ENCODE assay signal across 20 cellular contexts in genomic region chr1:184326278-184326677, GRCh38.
"Had no signal": no experiment of that assay in that cellular context is flagged by ENCODE, and none has a peak within 500 bp of the region (broad histone marks: within the 10 kb centered on the region; RNA-seq: fewer than 3 reads in every experiment).

No MANE protein-coding gene starts in this region.

- H3K27ac ChIP-seq: adrenal gland, epithelial cell of prostate, left ventricle myocardium inferior, neutrophil, ovary, prostate gland, spleen, tibial artery had no signal

- H3K27me3 ChIP-seq: adrenal gland, neutrophil, ovary, tibial artery had no signal

- H3K36me3 ChIP-seq: adrenal gland, left ventricle myocardium inferior, neutrophil, ovary, prostate gland, spleen, tibial artery had no signal

- ATAC-seq: activated T-cell treated with anti-CD3 and anti-CD28 coated beads, Interleukin-2, amount 50 U/mL, for 4 hours; stimulated activated effector memory CD8-positive, alpha-beta T cell treated with anti-CD3 and anti-CD28 coated beads, Interleukin-12 subunit alpha, Interleukin-12 subunit beta, amount 100 ng/mL, for 72 hours; stimulated activated naive CD8-positive, alpha-beta T cell treated with anti-CD3 and anti-CD28 coated beads, Interleukin-15, amount 100 ng/mL, for 72 hours; WTC11 had no signal

- H3K4me1 ChIP-seq: prostate gland, spleen, tibial artery had no signal

- DNase-seq: activated CD8-positive, alpha-beta memory T cell treated with anti-CD3 and anti-CD28 coated beads, Interleukin-2, amount 50 U/mL, for 48 hours; activated naive CD4-positive, alpha-beta T cell; activated T-cell treated with anti-CD3 and anti-CD28 coated beads, Interleukin-2, amount 50 U/mL, for 4 hours; adrenal gland; cortex of kidney; foreskin fibroblast; left ventricle myocardium inferior; mammary epithelial cell; midbrain; ovary; spleen; stimulated activated naive CD8-positive, alpha-beta T cell treated with anti-CD3 and anti-CD28 coated beads, Interleukin-15, amount 100 ng/mL, for 72 hours; T-helper 9 cell; tibial artery had no signal

- FAIRE-seq: astrocyte had no signal

- H3K9me3 ChIP-seq: adrenal gland, left ventricle myocardium inferior, neutrophil, ovary, prostate gland, spleen, tibial artery had no signal

- H3K4me3 ChIP-seq: adrenal gland, left ventricle myocardium inferior, ovary, prostate gland, spleen, tibial artery had no signal
